Comparison of ENCODE assay signal across 9 cellular contexts in the genomic region with DNA sequence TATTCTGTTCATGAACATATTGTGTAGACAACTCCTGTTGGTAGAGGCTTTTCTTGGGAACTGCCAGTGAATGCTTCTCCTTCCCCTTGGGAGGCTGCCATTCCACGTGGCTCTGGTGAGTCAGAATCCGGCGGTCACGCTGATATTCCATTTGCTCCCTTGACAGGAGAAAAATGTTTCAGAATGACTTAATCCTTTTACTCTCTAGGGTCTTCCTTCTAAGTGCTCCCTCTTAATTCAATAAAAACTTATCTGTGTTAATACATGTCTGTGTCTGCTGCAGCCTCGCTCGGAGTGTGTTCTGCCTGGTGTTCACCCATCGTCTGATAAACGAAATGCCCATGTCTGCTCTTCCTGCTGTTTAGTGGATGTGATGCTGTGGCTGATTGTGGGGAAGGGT.
DNase-seq lines count a peak whose midpoint lies in the region; ATAC-seq, FAIRE-seq and TF ChIP-seq lines count a peak whose summit lies in the region.
"Had no signal": no experiment of that assay in that cellular context is flagged by ENCODE, and none has a peak within 500 bp of the region (broad histone marks: within the 10 kb centered on the region; RNA-seq: fewer than 3 reads in every experiment).

No MANE protein-coding gene starts in this region.

- no peaks in the 10 kb centered on the region for H3K9me3 Mint-ChIP-seq in T-cell

- H3K36me3 Mint-ChIP-seq in T-cell, result no peaks in the 10 kb centered on the region

- H4K20me1 ChIP-seq in K562 (replicated peaks; ENCODE audit: control insufficient read depth, insufficient read depth, low read length) (no peaks in the 10 kb centered on the region; the same call in 1 of the 2 replicates), hepatocyte (ENCODE audit: insufficient read depth, poor library complexity, severe bottlenecking) (no peaks in the 10 kb centered on the region)

- no peaks in the 10 kb centered on the region for H3K9me2 ChIP-seq in hepatocyte (replicated peaks; ENCODE audit: insufficient read depth)

- intact Hi-C loops in K562 (cut with micrococcal nuclease), result no loop called here

- POLR2A ChIA-PET in K562 (lab: Yijun Ruan, JAX), result no interaction called here
- POLR2A ChIA-PET in T-cell (lab: Charles Lee), result no interaction called here

- H3K27me3 ChIP-seq in K562 (ENCODE audit: control insufficient read depth in 2 of 2, insufficient read depth in 2 of 2, low read length in 2 of 2), result peaks cover 2 to 15% of the 10 kb centered on the region in 2 experiments; a peak in 3 of 5 replicates
- no peaks in the 10 kb centered on the region for H3K27me3 ChIP-seq in hepatocyte
- H3K27me3 ChIP-seq in skeletal muscle tissue (ENCODE audit: control insufficient read depth in 3 of 3, insufficient read depth in 3 of 3, low read length in 3 of 3), result no peaks in the 10 kb centered on the region
- no peaks in the 10 kb centered on the region for H3K27me3 ChIP-seq in effector memory CD4-positive, alpha-beta T cell (replicated peaks; ENCODE audit: control insufficient read depth, insufficient read depth, low read length, poor library complexity, severe bottlenecking)
- H3K27me3 ChIP-seq: cardiac muscle cell had no signal

- H3K4me3 ChIP-seq in K562 (no peak overlapping the region), hepatocyte (no peak overlapping the region), skeletal muscle tissue (ENCODE audit: low read length in 3 of 3) (peak overlapping the region; percentile 51 to 76 (median 63))
- H3K4me3 ChIP-seq in effector memory CD4-positive, alpha-beta T cell (ENCODE audit: insufficient read depth, low read depth, low read length, poor library complexity, severe bottlenecking), result no peak overlapping the region
- H3K4me3 ChIP-seq: cardiac muscle cell had no signal

- H3K4me2 ChIP-seq in K562 (ENCODE audit: insufficient read depth, low read length) (no peak overlapping the region), hepatocyte (peak overlapping the region; percentile 9)

- H3K9me1 ChIP-seq in K562 (ENCODE audit: control insufficient read depth, insufficient read depth, low read length), result no peaks in the 10 kb centered on the region

- in situ Hi-C loops in K562 (cut with MboI), result no loop called here

- H3K27ac ChIP-seq in K562 (ENCODE audit: extremely low read depth, low read depth, low read length) (no peak overlapping the region), hepatocyte (peak overlapping the region; percentile 54), skeletal muscle tissue (ENCODE audit: low read depth, low read length) (peak overlapping the region; percentile 79)
- H3K27ac ChIP-seq in effector memory CD4-positive, alpha-beta T cell (ENCODE audit: insufficient read depth, low read length, poor library complexity, severe bottlenecking), result no peak overlapping the region
- H3K27ac ChIP-seq: cardiac muscle cell had no signal

- H3K79me2 ChIP-seq in K562 (ENCODE audit: control insufficient read depth, insufficient read depth, low read length) (no peaks in the 10 kb centered on the region), hepatocyte (no peaks in the 10 kb centered on the region)

- TF ChIP-seq CTCF in K562 (IDR thresholded peaks at IDR 0.05 in 2 of 3, conservative IDR thresholded peaks at IDR 0.05 in 1 of 3; ENCODE audit: insufficient read depth in 2 of 3, low read depth in 1 of 3, low read length in 3 of 3), result no peak
- no peak for TF ChIP-seq CTCF in hepatocyte (IDR thresholded peaks at IDR 0.05; ENCODE audit: poor library complexity)

- WGBS in K562 (ENCODE audit: insufficient coverage, low coverage, missing lambda C conversion rate), result 0% methylated on average over 8 of the region's 8 CpGs
- WGBS in hepatocyte (ENCODE audit: low lambda C conversion rate, missing lambda C conversion rate), result 51% methylated on average over 8 of the region's 8 CpGs

- peaks cover 23 to 30% of the 10 kb centered on the region in 2 donors for H3K27me3 Mint-ChIP-seq in T-cell

- no peaks in the 10 kb centered on the region for H3K4me1 Mint-ChIP-seq in T-cell

- TF ChIP-seq EP300 in K562 (IDR thresholded peaks at IDR 0.05; ENCODE audit: low read length), result no peak

- no peaks in the 10 kb centered on the region for H3K4me1 ChIP-seq in K562 (replicated peaks in 1 of 2; ENCODE audit: control insufficient read depth in 2 of 2, insufficient read depth in 2 of 2, low read length in 2 of 2)
- H3K4me1 ChIP-seq in hepatocyte (ENCODE audit: insufficient read depth), result peaks cover 12% of the 10 kb centered on the region
- H3K4me1 ChIP-seq in skeletal muscle tissue (ENCODE audit: control insufficient read depth in 3 of 3, insufficient read depth in 3 of 3, low read length in 3 of 3), result peaks cover 3 to 8% (median 6%) of the 10 kb centered on the region in 3 donors
- H3K4me1 ChIP-seq in effector memory CD4-positive, alpha-beta T cell (ENCODE audit: control insufficient read depth, insufficient read depth, low read length, poor library complexity, severe bottlenecking), result no peaks in the 10 kb centered on the region

- BruUV-seq in K562 (replicated peaks; lab: Mats Ljungman, UMichigan), result no TSS peak

- H3K36me3 ChIP-seq in K562 (ENCODE audit: control insufficient read depth, insufficient read depth, low read length), result no peaks in the 10 kb centered on the region
- no peaks in the 10 kb centered on the region for H3K36me3 ChIP-seq in hepatocyte (replicated peaks; ENCODE audit: insufficient read depth, low read depth)
- H3K36me3 ChIP-seq in skeletal muscle tissue (ENCODE audit: control insufficient read depth in 3 of 3, insufficient read depth in 3 of 3, low read length in 3 of 3), result no peaks in the 10 kb centered on the region
- no peaks in the 10 kb centered on the region for H3K36me3 ChIP-seq in effector memory CD4-positive, alpha-beta T cell (ENCODE audit: control insufficient read depth, insufficient read depth, low read length)
- H3K36me3 ChIP-seq: cardiac muscle cell had no signal

- no peaks in the 10 kb centered on the region for H3K9me3 ChIP-seq in K562 (replicated peaks; ENCODE audit: control insufficient read depth, insufficient read depth, low read depth, low read length)
- no peaks in the 10 kb centered on the region for H3K9me3 ChIP-seq in hepatocyte (ENCODE audit: low read depth)
- no peaks in the 10 kb centered on the region for H3K9me3 ChIP-seq in skeletal muscle tissue (ENCODE audit: control insufficient read depth in 3 of 3, low read length in 3 of 3)
- no peaks in the 10 kb centered on the region for H3K9me3 ChIP-seq in effector memory CD4-positive, alpha-beta T cell (ENCODE audit: control insufficient read depth, low read length)

- TF ChIP-seq POLR2A in K562 (conservative IDR thresholded peaks at IDR 0.05), result no peak

- H3K4me3 Mint-ChIP-seq in T-cell, result no peak overlapping the region

- no peak for TF ChIP-seq RAD21 in K562 (CRISPR knock-in tag; conservative IDR thresholded peaks at IDR 0.05 in 1 of 2, IDR thresholded peaks at IDR 0.05 in 1 of 2)

- DNase-seq in GOT3 (lab: John Stamatoyannopoulos, UW), result peak; percentile 60
- no peak for DNase-seq in K562 (ENCODE audit: extremely low read depth in 1 of 4, low spot score in 3 of 4)
- peak; percentile 61 for DNase-seq in hepatocyte (ENCODE audit: low spot score)
- no peak for DNase-seq in T-cell
- no peak for DNase-seq in NCI-H2081 (lab: John Stamatoyannopoulos, UW)
- no peak for DNase-seq in activated CD4-positive, CD25-positive, alpha-beta regulatory T cell (lab: John Stamatoyannopoulos, UW)
- no peak for DNase-seq in effector memory CD4-positive, alpha-beta T cell

- H3K9ac ChIP-seq in K562 (ENCODE audit: insufficient read depth in 1 of 2, low read depth in 2 of 2, low read length in 2 of 2) (no peak overlapping the region), skeletal muscle tissue (ENCODE audit: low read depth in 1 of 3, low read length in 3 of 3) (peak overlapping the region; percentile 66 to 73 (median 70))

- FAIRE-seq in K562 (lab: Jason Lieb, UNC), result no peak

- ATAC-seq in K562 (no peak), T-cell (replicated peaks in 1 of 4) (no peak)

- H3K27ac Mint-ChIP-seq in T-cell, result no peak overlapping the region

- CTCF ChIA-PET in K562 (lab: Yijun Ruan, JAX; ENCODE audit: low intra/inter-chr PET ratio) (no interaction called here), T-cell (lab: Charles Lee) (no interaction called here)

- no peak overlapping the region for H2AFZ ChIP-seq in K562 (ENCODE audit: low read depth, low read length)
- no peak overlapping the region for H2AFZ ChIP-seq in hepatocyte

TF ChIP-seq in K562, 482 proteins besides CTCF, POLR2A, EP300 and RAD21:
- peak; percentile 52 for TF ChIP-seq FOSL1 (tag; conservative IDR thresholded peaks at IDR 0.05)
- no peak for TF ChIP-seq ZNF347 (CRISPR knock-in tag; IDR thresholded peaks at IDR 0.05; ENCODE audit: low read depth)
- TF ChIP-seq EHMT2 (IDR thresholded peaks at IDR 0.05), result no peak

Comparison
In these comparisons a context has a peak if more than half of its experiments do, and no peak if none do; other contexts are left out.
1. DNase-seq: peak in GOT3 (single experiment) and hepatocyte (single experiment); none in K562 (0 of 4), T-cell (0 of 34), NCI-H2081 (0 of 2), activated CD4-positive, CD25-positive, alpha-beta regulatory T cell (0 of 4) and effector memory CD4-positive, alpha-beta T cell (0 of 3).
2. H3K27ac ChIP-seq: peak in hepatocyte (single experiment) and skeletal muscle tissue (single experiment); none in K562 (single experiment) and effector memory CD4-positive, alpha-beta T cell (single experiment).
3. H3K4me3 ChIP-seq: peak in skeletal muscle tissue (3 of 3); none in K562 (single experiment), hepatocyte (single experiment) and effector memory CD4-positive, alpha-beta T cell (single experiment).
4. H3K9ac ChIP-seq: peak in skeletal muscle tissue (3 of 3); none in K562 (0 of 2).